ENCODE assay signal across 8 cellular contexts in the genomic region with DNA sequence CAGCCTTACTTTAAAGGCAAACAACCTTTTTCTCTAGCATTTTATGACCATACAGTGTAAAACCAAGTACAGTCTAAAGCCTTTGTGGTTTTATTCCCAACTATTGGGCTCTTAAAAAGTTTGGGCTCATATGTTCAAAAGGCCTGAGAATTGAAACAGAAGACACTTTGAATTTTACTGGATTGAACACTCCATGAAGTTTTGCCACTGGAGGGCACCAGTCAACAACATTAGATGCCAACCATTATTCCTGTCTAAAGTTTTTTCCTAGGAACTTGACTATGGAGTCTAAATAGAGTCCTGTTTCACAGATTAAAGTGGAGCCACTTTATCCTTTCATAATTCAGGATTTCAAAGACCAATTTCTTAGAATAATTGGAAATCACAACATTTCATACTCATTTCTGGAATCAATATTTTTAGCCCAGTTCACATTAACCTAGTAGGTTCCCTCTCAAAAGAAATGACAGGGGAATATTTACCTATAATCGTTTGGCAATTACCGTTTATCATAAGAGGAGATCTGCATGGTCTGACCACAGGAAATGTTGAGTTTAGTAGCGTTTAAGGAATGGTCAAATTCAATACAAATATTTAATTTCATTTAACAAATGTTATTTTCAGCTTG.
DNase-seq lines count a peak whose midpoint lies in the region; ATAC-seq and TF ChIP-seq lines count a peak whose summit lies in the region.

No MANE protein-coding gene starts in this region.

- no peak overlapping the region for H3K4me3 ChIP-seq in dorsolateral prefrontal cortex

- ATAC-seq in GM18868 (IDR thresholded peaks at IDR 0.05; ENCODE audit: unreplicated experiment) (no peak), GM19035 (IDR thresholded peaks at IDR 0.05; ENCODE audit: unreplicated experiment) (no peak)

- no peaks in the 10 kb centered on the region for H3K27me3 ChIP-seq in dorsolateral prefrontal cortex

- H3K27ac ChIP-seq in dorsolateral prefrontal cortex = no peak overlapping the region

- intact Hi-C loops in dorsolateral prefrontal cortex (cut with DNase I) = loop anchor here in 1 of 2 donors (10.0 kb wide), 1 partner anchor 1306 kb away; no protein-coding TSS in a partner anchor

- peak; percentile 49 to 81 (median 66) for TF ChIP-seq CTCF in dorsolateral prefrontal cortex (IDR thresholded peaks at IDR 0.05 in 54 of 56, conservative IDR thresholded peaks at IDR 0.05 in 2 of 56; ENCODE audit: low read depth in 1 of 56, partially characterized antibody in 56 of 56)

- DNase-seq in NCI-H1436 (lab: John Stamatoyannopoulos, UW) (peak; percentile 7), NCI-H1436 treated with DMSO at 0.1 percent for 48 hours (lab: John Stamatoyannopoulos, UW) (no peak), NCI-H526 treated with DMSO at 0.1 percent for 48 hours (lab: John Stamatoyannopoulos, UW) (peak; percentile 8), dorsolateral prefrontal cortex (peak in 3 of 10 donors; percentile 8 to 59 (median 33)), myocyte (ENCODE audit: low read depth) (peak; percentile 65)
- no peak for DNase-seq in stimulated activated naive CD4-positive, alpha-beta T cell (lab: John Stamatoyannopoulos, UW)

Comparison
In these comparisons a context has a peak if more than half of its experiments do, and no peak if none do; other contexts are left out.
1. DNase-seq: peak in NCI-H1436 (single experiment), NCI-H526 treated with DMSO at 0.1 percent for 48 hours (single experiment) and myocyte (single experiment); none in NCI-H1436 treated with DMSO at 0.1 percent for 48 hours (single experiment) and stimulated activated naive CD4-positive, alpha-beta T cell (0 of 6).